8 cellular contexts compared by ENCODE assay signal in genomic region chr7:135169141-135169935, GRCh38. TPM values are rescaled to one million over a fixed set of nuclear protein-coding genes. Genes with fewer than 3 reads are reported as not detected.
DNase-seq lines count a peak whose midpoint lies in the region; ATAC-seq and TF ChIP-seq lines count a peak whose summit lies in the region.

No MANE protein-coding gene starts in this region.

- peaks cover 25% of the 10 kb centered on the region for H3K4me1 Mint-ChIP-seq in neural progenitor cell

- peak overlapping the region; percentile 91 for H3K27ac Mint-ChIP-seq in neural progenitor cell

- peaks cover 26% of the 10 kb centered on the region for H3K36me3 Mint-ChIP-seq in neural progenitor cell

- H4K20me1 ChIP-seq in Karpas-422 (ENCODE audit: insufficient read depth, low read depth, low read length) (peaks cover 11% of the 10 kb centered on the region; the same call in 1 of the 2 replicates), neural progenitor cell (ENCODE audit: low read depth) (peaks cover 3% of the 10 kb centered on the region)

- H3F3A ChIP-seq in neural progenitor cell (ENCODE audit: low read depth): peaks cover 17% of the 10 kb centered on the region

- no peaks in the 10 kb centered on the region for H3K9me3 ChIP-seq in Karpas-422 (ENCODE audit: low read length)
- no peaks in the 10 kb centered on the region for H3K9me3 ChIP-seq in neural progenitor cell (ENCODE audit: low read depth)
- no peaks in the 10 kb centered on the region for H3K9me3 ChIP-seq in aorta (ENCODE audit: control insufficient read depth, low read length)

- H3K4me1 ChIP-seq in Karpas-422 (ENCODE audit: low read length) (peaks cover 30% of the 10 kb centered on the region), neural progenitor cell (peaks cover 5% of the 10 kb centered on the region), aorta (ENCODE audit: control insufficient read depth in 1 of 2, insufficient read depth in 2 of 2, low read length in 2 of 2) (peaks cover 2 to 13% of the 10 kb centered on the region in 2 donors)

- TF ChIP-seq CTCF in GM12873 (IDR thresholded peaks at IDR 0.05; ENCODE audit: insufficient read depth, low read depth, low read length, missing control alignments): peak; percentile 96
- peak; percentile 79 for TF ChIP-seq CTCF in epithelial cell of proximal tubule (conservative IDR thresholded peaks at IDR 0.05; ENCODE audit: low read depth, low read length)
- peak; percentile 47 for TF ChIP-seq CTCF in neural progenitor cell (IDR thresholded peaks at IDR 0.05)

- DNase-seq in Karpas-422 (peak; percentile 84), epithelial cell of proximal tubule (ENCODE audit: low read depth) (no peak), neural progenitor cell (ENCODE audit: low spot score) (peak; percentile 46), aorta (peak in 1 of 2 donors; percentile 74), C1 segment of cervical spinal cord (lab: John Stamatoyannopoulos, UW) (no peak)
- DNase-seq in activated CD4-positive, alpha-beta T cell treated with anti-CD3 and anti-CD28 coated beads, Interleukin-2, amount 50 U/mL, for 4 hours: peak; percentile 54 to 58

- 54 to 58% methylated on average over 11 of the region's 11 CpGs for WGBS in aorta, 2 donors

- H3K9me2 ChIP-seq in Karpas-422 (replicated peaks; ENCODE audit: insufficient read depth, low read length): no peaks in the 10 kb centered on the region

- peak overlapping the region; percentile 93 for H3K4me3 Mint-ChIP-seq in neural progenitor cell

- H2AFZ ChIP-seq in Karpas-422 (ENCODE audit: low read length) (no peak overlapping the region), neural progenitor cell (replicated peaks) (no peak overlapping the region)

- H3K27me3 ChIP-seq in Karpas-422 (ENCODE audit: low read length): no peaks in the 10 kb centered on the region
- H3K27me3 ChIP-seq in neural progenitor cell: no peaks in the 10 kb centered on the region
- no peaks in the 10 kb centered on the region for H3K27me3 ChIP-seq in aorta (ENCODE audit: control insufficient read depth in 1 of 2, insufficient read depth in 2 of 2, low read length in 1 of 2)

- H3K4me3 ChIP-seq in Karpas-422 (ENCODE audit: low read length) (peak overlapping the region; percentile 92), epithelial cell of proximal tubule (ENCODE audit: low read depth, low read length) (peak overlapping the region; percentile 93), neural progenitor cell (peak overlapping the region; percentile 70), aorta (ENCODE audit: low read length in 2 of 2) (peak overlapping the region; percentile 30 to 74)

- H3K9ac ChIP-seq in Karpas-422 (ENCODE audit: low read length) (peak overlapping the region; percentile 96), neural progenitor cell (peak overlapping the region; percentile 77)

- peaks cover 9% of the 10 kb centered on the region for H3K27me3 Mint-ChIP-seq in neural progenitor cell (ENCODE audit: insufficient read depth, low read depth)

- H3K36me3 ChIP-seq in Karpas-422 (ENCODE audit: insufficient read depth, low read length) (peaks cover 33% of the 10 kb centered on the region), neural progenitor cell (no peaks in the 10 kb centered on the region), aorta (ENCODE audit: control insufficient read depth in 1 of 2, insufficient read depth in 2 of 2, low read length in 1 of 2) (no peaks in the 10 kb centered on the region)

- ATAC-seq in GM21737 (IDR thresholded peaks at IDR 0.05; ENCODE audit: unreplicated experiment) (peak; percentile 35), aorta (ENCODE audit: low FRiP score) (no peak)

- intact Hi-C loops in aorta (cut with DNase I): loop anchor here (2.0 to 10.0 kb wide), 3 partner anchors 182 to 479 kb away; partner anchors contain the start of gene AGBL3 (in 1 of the 2)

- H3K4me2 ChIP-seq in Karpas-422 (ENCODE audit: low read depth, low read length, poor library complexity, severe bottlenecking) (peak overlapping the region; percentile 99), neural progenitor cell (peak overlapping the region; percentile 95)

- no peaks in the 10 kb centered on the region for H3K9me3 Mint-ChIP-seq in neural progenitor cell

- peak overlapping the region; percentile 92 for H3K27ac ChIP-seq in Karpas-422 (ENCODE audit: low read length)
- peak overlapping the region; percentile 92 for H3K27ac ChIP-seq in neural progenitor cell
- H3K27ac ChIP-seq in aorta (ENCODE audit: low read depth in 1 of 2, low read length in 2 of 2): peak overlapping the region; percentile 36 to 73

- H3K79me2 ChIP-seq in Karpas-422 (ENCODE audit: low read length) (peaks cover 24% of the 10 kb centered on the region), neural progenitor cell (ENCODE audit: low read depth) (peaks cover 26% of the 10 kb centered on the region)

RNA-seq across cellular contexts. Expression of gene CYREN, which starts 1.2 kb away (rescaled TPM):
- total RNA-seq in Karpas-422 (2014; rRNA removed; shearing (Covaris generic); ENCODE audit: low replicate concordance): 33.1 and 67.1 TPM in 2 replicates
- total RNA-seq in epithelial cell of proximal tubule (54.5 and 80.3 TPM in 2 replicates), neural progenitor cell (ENCODE audit: low replicate concordance) (26.9 and 52.2 TPM in 2 replicates), aorta (10 to 100 TPM; 22.7 to 31.7 TPM)
- 10 to 100 TPM; 17.8 to 26.0 TPM for polyA plus RNA-seq in aorta

RNA-seq across cellular contexts. Expression of gene TMEM140, which starts 21.5 kb away (rescaled TPM):
- 0.86 and 2.8 TPM in 2 replicates for total RNA-seq in Karpas-422 (2014; rRNA removed; shearing (Covaris generic); ENCODE audit: low replicate concordance)
- total RNA-seq in epithelial cell of proximal tubule (0.36 and 0.46 TPM in 2 replicates), neural progenitor cell (ENCODE audit: low replicate concordance) (not detected in 2 replicates), aorta (10 to 100 TPM; 12.0 to 32.4 TPM)
- polyA plus RNA-seq in aorta: 10 to 100 TPM; 10.9 to 21.1 TPM

RNA-seq across cellular contexts. Expression of gene WDR91, which starts 42.0 kb away (rescaled TPM):
- 7.8 and 11.5 TPM in 2 replicates for total RNA-seq in Karpas-422 (2014; rRNA removed; shearing (Covaris generic); ENCODE audit: low replicate concordance)
- 8.7 and 16.3 TPM in 2 replicates for total RNA-seq in epithelial cell of proximal tubule
- total RNA-seq in neural progenitor cell (ENCODE audit: low replicate concordance): 5.4 and 7.2 TPM in 2 replicates
- total RNA-seq in aorta: 10 to 100 TPM; 16.6 to 41.4 TPM
- polyA plus RNA-seq in aorta: 10 to 100 TPM; 12.6 to 37.8 TPM

Comparison
In these comparisons a context has a peak if more than half of its experiments do, and no peak if none do; other contexts are left out.
1. DNase-seq: peak in Karpas-422 (single experiment), activated CD4-positive, alpha-beta T cell treated with anti-CD3 and anti-CD28 coated beads, Interleukin-2, amount 50 U/mL, for 4 hours (2 of 2) and neural progenitor cell (single experiment); none in epithelial cell of proximal tubule (single experiment) and C1 segment of cervical spinal cord (0 of 14).
2. Peak in every context shown above with its lines, with median percentiles within 50 percentile points of each other: CTCF ChIP-seq, H3K27ac ChIP-seq and H3K4me3 ChIP-seq.